14 cellular contexts compared by ENCODE assay signal in the genomic region with DNA sequence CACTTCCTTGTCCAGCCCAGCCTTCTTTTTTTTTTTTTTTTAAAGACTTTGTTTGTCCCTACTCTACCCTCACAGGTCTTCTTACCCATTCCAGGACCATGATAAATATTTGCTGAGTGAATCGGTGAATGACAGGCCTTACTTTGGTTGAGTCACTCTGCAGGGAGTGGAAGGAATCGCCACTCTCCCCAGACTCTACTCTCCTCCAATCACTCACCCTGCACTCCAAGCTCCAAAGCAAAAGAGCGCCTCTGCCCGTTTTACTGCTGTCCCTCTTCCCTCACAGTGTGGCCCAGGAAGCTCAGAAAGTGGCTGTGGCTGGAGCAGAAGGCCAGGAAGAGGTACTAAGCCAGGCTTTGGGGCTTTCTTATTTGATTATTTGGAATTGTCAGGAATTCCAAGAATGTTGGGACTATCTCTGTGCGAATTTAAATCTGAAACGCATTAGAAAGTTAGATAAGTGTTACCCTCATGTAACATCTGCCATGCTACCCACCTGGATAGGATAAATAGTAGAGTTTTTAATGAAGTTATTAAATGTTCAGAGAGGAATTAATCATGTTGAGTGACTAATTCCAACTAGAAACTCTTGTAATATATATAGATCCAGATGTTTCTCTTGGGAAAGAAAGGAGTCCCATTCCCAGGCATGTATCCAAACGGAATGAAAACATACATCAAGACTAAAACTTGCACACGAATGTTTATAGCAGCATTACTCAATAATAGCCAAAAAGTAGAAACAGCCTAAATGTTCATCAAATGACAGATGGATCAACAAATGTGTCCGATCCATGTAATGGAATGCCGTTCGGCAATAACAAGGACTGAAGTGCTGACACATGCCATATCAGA. TPM values are rescaled to one million over a fixed set of nuclear protein-coding genes. Genes with fewer than 3 reads are reported as not detected.
A peak's percentile ranks its signal among the peaks of the same experiment; 100 is the strongest.
DNase-seq lines count a peak whose midpoint lies in the region; ATAC-seq, FAIRE-seq and TF ChIP-seq lines count a peak whose summit lies in the region.
"Had no signal": no experiment of that assay in that cellular context is flagged by ENCODE, and none has a peak within 500 bp of the region (broad histone marks: within the 10 kb centered on the region; RNA-seq: fewer than 3 reads in every experiment).

No MANE protein-coding gene starts in this region.

- peak overlapping the region; percentile 38 for H3K27ac ChIP-seq in IMR-90 (ENCODE audit: insufficient read depth, low read length)
- H3K27ac ChIP-seq in H1 (ENCODE audit: low read depth, low read length) = peak overlapping the region; percentile 78
- H3K27ac ChIP-seq: C4-2B, stomach had no signal

- H2BK15ac ChIP-seq in IMR-90 (ENCODE audit: low read depth, low read length) = peak overlapping the region; percentile 82; the same call in 1 of the 3 replicates
- H2BK15ac ChIP-seq in H1 (ENCODE audit: low read length) = no peak overlapping the region

- H2BK120ac ChIP-seq in IMR-90 (ENCODE audit: low read depth, low read length) (peak overlapping the region; percentile 90), H1 (replicated peaks; ENCODE audit: low read depth, low read length) (peak overlapping the region; percentile 63)

- H3K79me1 ChIP-seq in IMR-90 (ENCODE audit: low read depth in 1 of 2, low read length in 2 of 2) = no peaks in the 10 kb centered on the region
- no peaks in the 10 kb centered on the region for H3K79me1 ChIP-seq in H1 (ENCODE audit: low read depth, low read length)

- H3K4me3 ChIP-seq in IMR-90 (ENCODE audit: insufficient read depth, low read depth, low read length) (no peak overlapping the region), H1 (ENCODE audit: extremely low read depth in 1 of 4, insufficient read depth in 2 of 4, low read depth in 3 of 4, low read length in 4 of 4) (peak overlapping the region in 1 of 4 experiments; percentile 18; a peak in 1 of 8 replicates)
- H3K4me3 ChIP-seq: stomach had no signal

- H3K56ac ChIP-seq in IMR-90 (ENCODE audit: extremely low read depth, insufficient read depth, low read length) (no peak overlapping the region), H1 (replicated peaks; ENCODE audit: insufficient read length, low read depth, low read length) (no peak overlapping the region)

- TF ChIP-seq RAD21 in IMR-90 (IDR thresholded peaks at IDR 0.05; ENCODE audit: low read length) (no peak), H1 (IDR thresholded peaks at IDR 0.05 in 1 of 2, conservative IDR thresholded peaks at IDR 0.05 in 1 of 2; ENCODE audit: low read depth in 2 of 2, low read length in 2 of 2) (peak; percentile 4 to 23; a peak in 2 of 4 replicates)

- H3K36me3 ChIP-seq in IMR-90 (ENCODE audit: control insufficient read depth, insufficient read depth, low read length) = no peaks in the 10 kb centered on the region
- no peaks in the 10 kb centered on the region for H3K36me3 ChIP-seq in H1 (ENCODE audit: control insufficient read depth in 2 of 4, insufficient read depth in 4 of 4, low read length in 3 of 4)
- H3K36me3 ChIP-seq: stomach had no signal

- H4K5ac ChIP-seq in IMR-90 (ENCODE audit: low read depth, low read length) = no peak overlapping the region
- H4K5ac ChIP-seq in H1 (ENCODE audit: insufficient read length, low read depth, low read length) = peak overlapping the region; percentile 52

- H3K4me1 ChIP-seq in IMR-90 (ENCODE audit: control insufficient read depth, insufficient read depth, low read length) = peaks cover 12% of the 10 kb centered on the region
- peaks cover 16 to 32% (median 22%) of the 10 kb centered on the region in 4 experiments for H3K4me1 ChIP-seq in H1 (replicated peaks in 1 of 4; ENCODE audit: control insufficient read depth in 3 of 4, insufficient read depth in 4 of 4, low read length in 3 of 4)
- H3K4me1 ChIP-seq: stomach had no signal

- H3K27me3 ChIP-seq in IMR-90 (ENCODE audit: control insufficient read depth, insufficient read depth, low read length) (peaks cover 2% of the 10 kb centered on the region; the same call in 1 of the 2 replicates), H1 (replicated peaks in 1 of 4; ENCODE audit: control insufficient read depth in 3 of 4, extremely low read depth in 1 of 4, insufficient read depth in 3 of 4, low read length in 3 of 4) (no peaks in the 10 kb centered on the region)
- H3K27me3 ChIP-seq: stomach had no signal

- H3K14ac ChIP-seq in IMR-90 (replicated peaks; ENCODE audit: low read depth, low read length) (peak overlapping the region; percentile 89; the same call in 1 of the 2 replicates), H1 (ENCODE audit: insufficient read length) (no peak overlapping the region)

- intact Hi-C loops in IMR-90 (cut with micrococcal nuclease) = no loop called here

- peak in 1 of 2 experiments; percentile 74; a peak in 1 of 3 replicates for TF ChIP-seq EP300 in H1 (IDR thresholded peaks at IDR 0.05; ENCODE audit: borderline replicate concordance in 1 of 2, low read depth in 2 of 2, low read length in 2 of 2)

- H2AK9ac ChIP-seq in IMR-90 (replicated peaks; ENCODE audit: low read depth, low read length, poor library complexity) = peak overlapping the region; percentile 28

- no peaks in the 10 kb centered on the region for H3K79me2 ChIP-seq in H1 (ENCODE audit: control insufficient read depth in 1 of 2, insufficient read depth in 2 of 2, low read length in 2 of 2)

- H2BK5ac ChIP-seq in IMR-90 (ENCODE audit: low read depth, low read length, poor library complexity, severe bottlenecking) (peak overlapping the region; percentile 65), H1 (ENCODE audit: low read depth, low read length) (peak overlapping the region; percentile 92)

- H3K23me2 ChIP-seq in H1 (ENCODE audit: low read depth, low read length) = peaks cover 3% of the 10 kb centered on the region; the same call in 1 of the 2 replicates

- DNase-seq in Caki2 (ENCODE audit: low read depth) = peak; percentile 57
- DNase-seq in IMR-90 = peak; percentile 64
- no peak for DNase-seq in H1 (ENCODE audit: low read depth in 1 of 2, low spot score in 2 of 2)
- peak; percentile 93 for DNase-seq in kidney tubule cell (ENCODE audit: low spot score)
- no peak for DNase-seq in DMS153 treated with DMSO at 0.1 percent for 48 hours (lab: John Stamatoyannopoulos, UW; ENCODE audit: unreplicated experiment)
- DNase-seq: NCI-H1436 treated with DMSO at 0.1 percent for 48 hours, occipital lobe, stomach had no signal

- dilution Hi-C loops in IMR-90 (cut with HindIII; ENCODE audit: low sequenced_read_pairs, unreplicated experiment) = no loop called here

- WGBS in IMR-90 (ENCODE audit: extremely low coverage in 2 of 2, insufficient read length in 1 of 2), 2 experiments = 57% methylated on average over 3 of the region's 11 CpGs; no CpG with 5 or more reads in 1 of the 2 experiments
- 56% methylated on average over 11 of the region's 11 CpGs; no CpG with 5 or more reads in 1 of the 2 experiments for WGBS in H1 (ENCODE audit: extremely low coverage in 1 of 2, insufficient coverage in 1 of 2, insufficient read length in 1 of 2, insufficient replicate concordance in 2 of 2, low coverage in 1 of 2, low lambda C conversion rate in 2 of 2, missing lambda C conversion rate in 1 of 2), 2 experiments

- CTCF ChIA-PET in IMR-90 (lab: Yijun Ruan, JAX) (no interaction called here), H1 (lab: Charles Lee; ENCODE audit: partially characterized antibody) (interaction anchor here (0.9 to 2.1 kb wide), 3 partner anchors 17 to 75 kb away, joined by 3 to 4 read pairs (median 4); no protein-coding TSS in a partner anchor)

- H2BK20ac ChIP-seq in IMR-90 (ENCODE audit: low read depth, low read length) (peak overlapping the region; percentile 93), H1 (ENCODE audit: low read length) (peak overlapping the region; percentile 25; the same call in 1 of the 2 replicates)

- FAIRE-seq in H1 (lab: Jason Lieb, UNC) = no peak
- FAIRE-seq: endometrium had no signal

- peak overlapping the region; percentile 97 for H3K23ac ChIP-seq in IMR-90 (ENCODE audit: low read depth, low read length)
- peak overlapping the region; percentile 84 for H3K23ac ChIP-seq in H1 (ENCODE audit: insufficient read length)

- peak overlapping the region; percentile 13; the same call in 1 of the 2 replicates for H3K18ac ChIP-seq in IMR-90 (ENCODE audit: low read depth, low read length)
- H3K18ac ChIP-seq in H1 (ENCODE audit: extremely low read depth, low read length) = peak overlapping the region; percentile 86

- H4K91ac ChIP-seq in IMR-90 (ENCODE audit: insufficient read depth, low read depth, low read length) (peak overlapping the region; percentile 62), H1 (replicated peaks; ENCODE audit: insufficient read length, low read length) (peak overlapping the region; percentile 81)

- peak overlapping the region; percentile 93 for H2BK12ac ChIP-seq in H1 (ENCODE audit: low read depth, low read length)

- in situ Hi-C loops in Caki2 (cut with HindIII; ENCODE audit: low pct_unique_long_range_greater_than_20kb, low sequenced_read_pairs) = no loop called here
- in situ Hi-C loops in IMR-90 (cut with MboI; ENCODE audit: low sequenced_read_pairs) = no loop called here

- H3K9me3 ChIP-seq in IMR-90 (ENCODE audit: control insufficient read depth, insufficient read depth, low read length) (no peaks in the 10 kb centered on the region), H1 (ENCODE audit: insufficient read depth in 2 of 2, low read depth in 1 of 2, low read length in 1 of 2) (no peaks in the 10 kb centered on the region)
- H3K9me3 ChIP-seq: stomach had no signal

- peak overlapping the region; percentile 9; the same call in 1 of the 2 replicates for H3K4me2 ChIP-seq in IMR-90 (ENCODE audit: low read depth, low read length)
- peak overlapping the region in 1 of 2 experiments; percentile 43; a peak in 2 of 4 replicates for H3K4me2 ChIP-seq in H1 (ENCODE audit: insufficient read depth in 1 of 2, low read depth in 2 of 2, low read length in 2 of 2)

- TF ChIP-seq CTCF in IMR-90 (conservative IDR thresholded peaks at IDR 0.05; ENCODE audit: low read depth, low read length) = no peak
- no peak for TF ChIP-seq CTCF in H1 (IDR thresholded peaks at IDR 0.05; ENCODE audit: control extremely low read depth in 1 of 3, insufficient read depth in 1 of 3, low read depth in 1 of 3, low read length in 3 of 3)

- peak overlapping the region; percentile 90; the same call in 1 of the 2 replicates for H2AK5ac ChIP-seq in IMR-90 (ENCODE audit: low read depth, low read length)
- peak overlapping the region; percentile 67; the same call in 1 of the 2 replicates for H2AK5ac ChIP-seq in H1 (ENCODE audit: low read depth, low read length)

- TF ChIP-seq POLR2A in IMR-90 (IDR thresholded peaks at IDR 0.05; ENCODE audit: low read depth, low read length) = no peak
- peak in 1 of 2 experiments; percentile 47; a peak in 1 of 3 replicates for TF ChIP-seq POLR2A in H1 (IDR thresholded peaks at IDR 0.05; ENCODE audit: control extremely low read depth in 1 of 2, low read depth in 2 of 2, low read length in 2 of 2)

- H4K20me1 ChIP-seq in IMR-90 (ENCODE audit: insufficient read depth, low read length) = no peaks in the 10 kb centered on the region
- H4K20me1 ChIP-seq in H1 (replicated peaks in 1 of 2; ENCODE audit: control insufficient read depth in 1 of 2, insufficient read depth in 2 of 2, low read length in 2 of 2) = no peaks in the 10 kb centered on the region

- H3K4ac ChIP-seq in IMR-90 (ENCODE audit: low read depth, low read length) (peak overlapping the region; percentile 95), H1 (replicated peaks; ENCODE audit: insufficient read length, low read depth, low read length) (peak overlapping the region; percentile 98)

- ATAC-seq in IMR-90 (ENCODE audit: low read depth) = peak; percentile 68
- ATAC-seq in HG02981 (IDR thresholded peaks at IDR 0.05; ENCODE audit: unreplicated experiment) = no peak
- ATAC-seq in HG02642 (IDR thresholded peaks at IDR 0.05; ENCODE audit: poor library complexity, unreplicated experiment) = no peak
- no peak for ATAC-seq in HG02763 (IDR thresholded peaks at IDR 0.05; ENCODE audit: unreplicated experiment)
- ATAC-seq: left lobe of liver had no signal

- H3K9ac ChIP-seq in IMR-90 (ENCODE audit: low read depth, low read length) (no peak overlapping the region), H1 (replicated peaks in 1 of 4; ENCODE audit: extremely low read depth in 1 of 4, low read depth in 3 of 4, low read length in 3 of 4) (peak overlapping the region in 2 of 4 experiments; percentile 26 to 28; a peak in 3 of 7 replicates)

- POLR2A ChIA-PET in IMR-90 (lab: Charles Lee; ENCODE audit: unreplicated experiment) = no interaction called here
- POLR2A ChIA-PET in H1 (lab: Charles Lee; ENCODE audit: partially characterized antibody) = no interaction called here

- H2AFZ ChIP-seq in IMR-90 (replicated peaks; ENCODE audit: low read length, poor library complexity) = peak overlapping the region; percentile 91
- H2AFZ ChIP-seq in H1 (ENCODE audit: low read length) = no peak overlapping the region

- H4K8ac ChIP-seq in IMR-90 (ENCODE audit: low read depth in 2 of 2, low read length in 2 of 2) = peak overlapping the region in 1 of 2 experiments; percentile 85; a peak in 2 of 4 replicates
- peak overlapping the region; percentile 9; the same call in 1 of the 2 replicates for H4K8ac ChIP-seq in H1 (ENCODE audit: extremely low read depth, insufficient read depth, low read length)

- no TSS peak for BruUV-seq in IMR-90 (replicated peaks; lab: Mats Ljungman, UMichigan)

- H3K9me1 ChIP-seq in IMR-90 (ENCODE audit: insufficient read depth, low read length) = peaks cover 14% of the 10 kb centered on the region

RNA-seq across cellular contexts. Expression of a gene that starts 43.0 kb away (rescaled TPM):
- 34.7 and 44.2 TPM in 2 replicates for total RNA-seq in Caki2 (2014; rRNA removed; shearing (Covaris generic); ENCODE audit: low replicate concordance)
- total RNA-seq in IMR-90 (2012; rRNA removed) = 39.4 and 69.7 TPM in 2 replicates
- polyA plus RNA-seq in IMR-90 (2012; rRNA removed) (21.1 and 26.9 TPM in 2 replicates), H1 (2011; rRNA removed) (30.5 and 32.3 TPM in 2 replicates)
- 41.2 and 44.8 TPM in 2 replicates for polyA plus RNA-seq in IMR-90 (2012; cell fraction: cytosol; rRNA removed)
- polyA plus RNA-seq in IMR-90 (2012; cell fraction: nucleus; rRNA removed; ENCODE audit: low replicate concordance) = 30.2 and 81.9 TPM in 2 replicates
- total RNA-seq in H1 (2021; fragmentation: NEBNext Ultra II Directional; extraction: Animal tissue kit (Norgen Biotek cat#: 25700)) = 42.8 and 43.2 TPM in 2 replicates
- 47.4 TPM for polyA plus RNA-seq in H1 (2011; cell fraction: cytosol; rRNA removed)
- polyA plus RNA-seq in H1 (2011; cell fraction: nucleus; rRNA removed) = 20.3 TPM
- 31.2 to 43.4 TPM (median 35.0 TPM) in 4 replicates for polyA plus RNA-seq in H1 (2012, experiment 1 of 2)
- polyA plus RNA-seq in H1 (2012, experiment 2 of 2) = 9.4 TPM
- 30.5 TPM for polyA plus RNA-seq in H1 (2013, experiment 1 of 2)
- 30.2 TPM for polyA plus RNA-seq in H1 (2013, experiment 2 of 2)
- polyA minus RNA-seq in H1 (2011; rRNA and poly(A)+ RNA removed) = 20.1 and 22.6 TPM in 2 replicates
- 14.7 TPM for polyA minus RNA-seq in H1 (2011; cell fraction: cytosol; rRNA and poly(A)+ RNA removed)
- 16.3 TPM for polyA minus RNA-seq in H1 (2011; cell fraction: nucleus; rRNA and poly(A)+ RNA removed)

Comparison
In these comparisons a context has a peak if more than half of its experiments do, and no peak if none do; other contexts are left out.
1. DNase-seq: peak in Caki2 (single experiment), IMR-90 (single experiment) and kidney tubule cell (single experiment); none in H1 (0 of 2) and DMS153 treated with DMSO at 0.1 percent for 48 hours (single experiment).